26 cellular contexts compared by ENCODE assay signal in genomic region chr19:18851673-18852325, GRCh38. TPM values are rescaled to one million over a fixed set of nuclear protein-coding genes. Genes with fewer than 3 reads are reported as not detected.
"Had no signal": no experiment of that assay in that cellular context is flagged by ENCODE, and none has a peak within 500 bp of the region (broad histone marks: within the 10 kb centered on the region; RNA-seq: fewer than 3 reads in every experiment).

No MANE protein-coding gene starts in this region.

- H3K4me1 ChIP-seq: neural progenitor cell had no signal

- DNase-seq: activated B cell treated with CpG ODN at 0.5 μM for 24 hours; activated CD4-positive, alpha-beta T cell treated with anti-CD3 and anti-CD28 coated beads for 4 hours; activated CD4-positive, alpha-beta T cell treated with anti-CD3 and anti-CD28 coated beads, Interleukin-2, amount 50 U/mL, for 48 hours; activated CD8-positive, alpha-beta memory T cell treated with anti-CD3 and anti-CD28 coated beads, Interleukin-2, amount 50 U/mL, for 48 hours; activated naive CD4-positive, alpha-beta T cell treated with anti-CD3 and anti-CD28 coated beads for 36 hours; activated naive CD8-positive, alpha-beta T cell treated with anti-CD3 and anti-CD28 coated beads, Interleukin-2, amount 10 ng/mL, durations not matched to agents 7 days and 5 days; activated T-cell treated with anti-CD3 and anti-CD28 coated beads, Interleukin-2, amount 50 U/mL, for 4 hours; amygdala; caudate nucleus; effector CD8-positive, alpha-beta T cell; erythroblast; left colon; naive thymus-derived CD8-positive, alpha-beta T cell; ovary; psoas muscle; stimulated activated CD4-positive, alpha-beta T cell treated with anti-CD3 and anti-CD28 coated beads, Interleukin-12 subunit alpha, Interleukin-12 subunit beta, amount 100 ng/mL, for 4 hours; stimulated activated CD4-positive, alpha-beta T cell treated with anti-CD3 and anti-CD28 coated beads, Interleukin-4, amount 100 ng/mL, for 4 hours; T-helper 1 cell; T-helper 9 cell; uterus had no signal

- H3K9ac ChIP-seq: neural progenitor cell had no signal

- H3K36me3 ChIP-seq: neural progenitor cell, ovary, uterus had no signal

- H2AFZ ChIP-seq: neural progenitor cell had no signal

- H3K4me3 ChIP-seq: lung, neural progenitor cell, ovary, psoas muscle, right atrium auricular region, tibial nerve, uterus had no signal

- FAIRE-seq: keratinocyte had no signal

- ATAC-seq: activated T-cell treated with anti-CD3 and anti-CD28 coated beads, Interleukin-2, amount 50 U/mL, for 4 hours; foreskin keratinocyte; left colon; naive thymus-derived CD8-positive, alpha-beta T cell; psoas muscle had no signal

- H3K27ac ChIP-seq: foreskin keratinocyte, neural progenitor cell, psoas muscle, right atrium auricular region had no signal

- H3K27me3 ChIP-seq: foreskin keratinocyte, neural progenitor cell, ovary, right atrium auricular region, tibial nerve, uterus had no signal

- H3K9me3 ChIP-seq: ovary, psoas muscle, right atrium auricular region, tibial nerve, uterus had no signal

- H3K4me2 ChIP-seq: neural progenitor cell had no signal

RNA-seq across cellular contexts. Expression of gene CERS1, which starts 44.2 kb away (rescaled TPM):
- total RNA-seq: activated B cell treated with CpG ODN at 0.5 μM for 24 hours; activated naive CD4-positive, alpha-beta T cell treated with anti-CD3 and anti-CD28 coated beads for 36 hours; activated naive CD8-positive, alpha-beta T cell treated with anti-CD3 and anti-CD28 coated beads, Interleukin-2, amount 10 ng/mL, durations not matched to agents 7 days and 5 days; naive thymus-derived CD8-positive, alpha-beta T cell had no signal
- polyA plus RNA-seq: naive thymus-derived CD8-positive, alpha-beta T cell had no signal
